ENCODE assay signal across 17 cellular contexts in the genomic region with DNA sequence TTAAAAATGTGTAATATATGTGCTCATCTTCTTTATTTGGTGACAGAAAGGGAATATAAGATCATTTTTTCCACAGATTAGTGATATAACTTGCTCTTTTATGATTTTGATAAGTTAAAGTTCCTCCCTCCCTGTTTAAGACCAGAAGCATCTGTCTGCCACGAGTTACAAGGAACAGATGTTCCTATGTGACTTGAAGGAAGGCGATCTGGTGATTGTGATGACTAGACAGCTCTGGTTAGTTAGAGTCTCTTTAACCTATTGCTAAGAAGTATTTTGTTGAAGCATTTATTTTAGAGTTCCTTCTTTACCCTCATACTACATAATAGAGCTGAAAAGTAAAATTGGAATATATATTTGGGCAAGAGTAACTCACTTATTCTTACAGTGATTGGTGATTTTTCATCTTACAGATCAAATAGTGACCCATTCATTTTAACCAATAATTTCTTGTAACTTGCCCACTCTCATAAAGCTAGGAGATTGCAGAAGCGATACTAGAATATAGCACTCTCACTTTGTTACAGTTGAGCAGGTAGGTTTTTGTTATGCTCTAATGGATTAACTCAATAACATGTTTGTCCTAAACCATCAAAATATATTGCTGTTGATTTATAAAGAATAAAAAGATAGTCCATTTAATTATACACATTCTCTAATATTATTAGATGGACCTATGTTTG.
DNase-seq lines count a peak whose midpoint lies in the region; ATAC-seq and TF ChIP-seq lines count a peak whose summit lies in the region.
"Had no signal": no experiment of that assay in that cellular context is flagged by ENCODE, and none has a peak within 500 bp of the region (broad histone marks: within the 10 kb centered on the region; RNA-seq: fewer than 3 reads in every experiment).

No MANE protein-coding gene starts in this region.

- H3K27me3 Mint-ChIP-seq in glutamatergic neuron (ENCODE audit: unreplicated experiment): no peaks in the 10 kb centered on the region
- H3K27me3 Mint-ChIP-seq: CD4-positive, alpha-beta memory T cell had no signal

- no peak for TF ChIP-seq CTCF in glutamatergic neuron (IDR thresholded peaks at IDR 0.05; ENCODE audit: partially characterized antibody, unreplicated experiment)

- peaks cover 19% of the 10 kb centered on the region for H3K4me1 Mint-ChIP-seq in glutamatergic neuron (ENCODE audit: low read depth, unreplicated experiment)
- H3K4me1 Mint-ChIP-seq: CD4-positive, alpha-beta memory T cell; T-helper 17 cell had no signal

- H3K4me3 Mint-ChIP-seq in glutamatergic neuron (ENCODE audit: unreplicated experiment): peak overlapping the region; percentile 2
- H3K4me3 Mint-ChIP-seq: CD4-positive, alpha-beta memory T cell; T-helper 17 cell had no signal

- H3K36me3 Mint-ChIP-seq in glutamatergic neuron (ENCODE audit: unreplicated experiment): no peaks in the 10 kb centered on the region
- H3K36me3 Mint-ChIP-seq: CD4-positive, alpha-beta memory T cell had no signal

- peak overlapping the region; percentile 31 for H3K27ac Mint-ChIP-seq in glutamatergic neuron (ENCODE audit: unreplicated experiment)
- H3K27ac Mint-ChIP-seq: CD4-positive, alpha-beta memory T cell; T-helper 17 cell had no signal

- ATAC-seq in GM18868 (IDR thresholded peaks at IDR 0.05; ENCODE audit: unreplicated experiment) (peak; percentile 70), GM18909 (IDR thresholded peaks at IDR 0.05; ENCODE audit: poor library complexity, unreplicated experiment) (no peak), GM21515 (IDR thresholded peaks at IDR 0.05; ENCODE audit: unreplicated experiment) (no peak)
- ATAC-seq: SK-N-SH treated with all-trans-retinoic acid at 6 μM for 48 hours, T-helper 17 cell had no signal

- H3K9me3 Mint-ChIP-seq in glutamatergic neuron (ENCODE audit: unreplicated experiment): peaks cover 3% of the 10 kb centered on the region

- DNase-seq in DMS 273 treated with DMSO at 0.1 percent for 48 hours (lab: John Stamatoyannopoulos, UW) (peak; percentile 57), NCI-H69 (lab: John Stamatoyannopoulos, UW) (peak; percentile 67), glutamatergic neuron (no peak), retina (no peak)
- DNase-seq: BE2C; CD4-positive, alpha-beta memory T cell; MM.1S; NCI-H1105 treated with DMSO at 0.1 percent for 48 hours; NCI-H2029; NCI-H510A treated with DMSO at 0.1 percent for 48 hours; Peyer's patch; Right ventricle myocardium superior; T-helper 17 cell had no signal

Comparison
In these comparisons a context has a peak if more than half of its experiments do, and no peak if none do; other contexts are left out.
1. DNase-seq: peak in DMS 273 treated with DMSO at 0.1 percent for 48 hours (single experiment) and NCI-H69 (single experiment); none in glutamatergic neuron (single experiment) and retina (single experiment).